ENCODE assay signal across 32 cellular contexts in the genomic region with DNA sequence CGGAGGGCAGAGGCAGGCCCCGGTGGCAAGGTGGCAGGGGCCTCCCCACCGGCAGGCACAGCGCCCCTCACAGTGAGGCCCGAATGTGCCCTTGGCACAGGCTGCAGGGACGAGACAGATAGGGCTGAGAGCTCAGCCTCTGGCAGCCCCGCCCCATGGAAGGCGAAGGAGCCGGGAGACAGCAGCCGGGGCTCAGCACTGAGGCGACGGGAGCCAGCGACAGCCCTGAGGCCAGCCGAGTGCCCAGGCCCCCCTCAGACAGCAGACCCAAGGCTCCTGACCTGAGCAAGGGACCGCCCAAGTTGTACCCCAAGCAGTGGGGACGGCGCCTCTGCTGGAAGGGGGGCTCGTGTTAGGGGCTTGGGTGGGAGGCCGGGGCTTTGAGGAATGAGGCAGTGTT. TPM values are rescaled to one million over a fixed set of nuclear protein-coding genes. Genes with fewer than 3 reads are reported as not detected.
"Had no signal": no experiment of that assay in that cellular context is flagged by ENCODE, and none has a peak within 500 bp of the region (broad histone marks: within the 10 kb centered on the region; RNA-seq: fewer than 3 reads in every experiment).

No MANE protein-coding gene starts in this region.

- H3K36me3 Mint-ChIP-seq: activated CD4-positive, alpha-beta memory T cell treated with anti-CD3 and anti-CD28 coated beads for 36 hours; activated CD8-positive, alpha-beta memory T cell treated with anti-CD3 and anti-CD28 coated beads, Interleukin-2, amount 10 ng/mL, durations not matched to agents 7 days and 5 days; activated naive CD4-positive, alpha-beta T cell treated with anti-CD3 and anti-CD28 coated beads, Interleukin-2, amount 50 U/mL, for 24 hours; activated naive CD8-positive, alpha-beta T cell treated with anti-CD3 and anti-CD28 coated beads for 36 hours had no signal

- H3K36me3 ChIP-seq: adrenal gland, colonic mucosa had no signal

- H3K27ac Mint-ChIP-seq: activated CD4-positive, alpha-beta memory T cell treated with anti-CD3 and anti-CD28 coated beads for 36 hours; activated CD4-positive, alpha-beta T cell treated with anti-CD3 and anti-CD28 coated beads for 36 hours; activated CD4-positive, alpha-beta T cell treated with anti-CD3 and anti-CD28 coated beads, Interleukin-2, amount 10 ng/mL, durations not matched to agents 24 days and 14 days; activated CD8-positive, alpha-beta memory T cell treated with anti-CD3 and anti-CD28 coated beads, Interleukin-2, amount 10 ng/mL, durations not matched to agents 7 days and 5 days; activated CD8-positive, alpha-beta T cell treated with anti-CD3 and anti-CD28 coated beads, Interleukin-2, amount 10 ng/mL, durations not matched to agents 7 days and 5 days; activated naive CD4-positive, alpha-beta T cell treated with anti-CD3 and anti-CD28 coated beads for 36 hours; activated naive CD4-positive, alpha-beta T cell treated with anti-CD3 and anti-CD28 coated beads, Interleukin-2, amount 50 U/mL, for 24 hours; activated naive CD8-positive, alpha-beta T cell treated with anti-CD3 and anti-CD28 coated beads for 36 hours; activated naive CD8-positive, alpha-beta T cell treated with anti-CD3 and anti-CD28 coated beads, Interleukin-2, amount 50 U/mL, for 24 hours; activated T-helper 1 cell treated with anti-CD3 and anti-CD28 coated beads, Interleukin-12 subunit alpha, Interleukin-12 subunit beta, Interleukin-2, Interleukin-4 antibody, amounts not matched to agents 30 ng/mL and 10 ng/mL and 1 ng/mL, durations not matched to agents 14 hours and 24 hours and 36 hours; activated T-helper 2 cell treated with anti-CD3 and anti-CD28 coated beads, Interferon-gamma antibody, Interleukin-2, Interleukin-4, amounts not matched to agents 10 μg/mL and 5 μg/mL and 100 μg/mL, durations not matched to agents 14 hours and 24 hours and 36 hours; endodermal cell; T-helper 17 cell; T-helper 2 cell treated with Interferon-gamma antibody and Interleukin-4, amounts not matched to agents 5 μg/mL and 100 μg/mL, for 36 hours had no signal

- H3K4me3 ChIP-seq: adrenal gland, body of pancreas, colonic mucosa had no signal

- H3K27me3 ChIP-seq: adrenal gland, body of pancreas, colonic mucosa had no signal

- H3K9me3 Mint-ChIP-seq: activated CD4-positive, alpha-beta memory T cell treated with anti-CD3 and anti-CD28 coated beads for 36 hours; activated CD4-positive, alpha-beta T cell treated with anti-CD3 and anti-CD28 coated beads, Interleukin-2, amount 10 ng/mL, durations not matched to agents 24 days and 14 days; activated naive CD4-positive, alpha-beta T cell treated with anti-CD3 and anti-CD28 coated beads for 36 hours; activated naive CD4-positive, alpha-beta T cell treated with anti-CD3 and anti-CD28 coated beads, Interleukin-2, amount 50 U/mL, for 24 hours; activated naive CD8-positive, alpha-beta T cell treated with anti-CD3 and anti-CD28 coated beads for 36 hours; activated naive CD8-positive, alpha-beta T cell treated with anti-CD3 and anti-CD28 coated beads, Interleukin-2, amount 50 U/mL, for 24 hours; activated T-helper 1 cell treated with anti-CD3 and anti-CD28 coated beads, Interleukin-12 subunit alpha, Interleukin-12 subunit beta, Interleukin-2, Interleukin-4 antibody, amounts not matched to agents 30 ng/mL and 10 ng/mL and 1 ng/mL, durations not matched to agents 14 hours and 24 hours and 36 hours; activated T-helper 2 cell treated with anti-CD3 and anti-CD28 coated beads, Interferon-gamma antibody, Interleukin-2, Interleukin-4, amounts not matched to agents 10 μg/mL and 5 μg/mL and 100 μg/mL, durations not matched to agents 14 hours and 24 hours and 36 hours; endodermal cell; T-helper 2 cell treated with Interferon-gamma antibody and Interleukin-4, amounts not matched to agents 5 μg/mL and 100 μg/mL, for 36 hours had no signal

- H3K4me1 Mint-ChIP-seq: activated CD4-positive, alpha-beta T cell treated with anti-CD3 and anti-CD28 coated beads for 36 hours; activated CD4-positive, alpha-beta T cell treated with anti-CD3 and anti-CD28 coated beads, Interleukin-2, amount 10 ng/mL, durations not matched to agents 24 days and 14 days; activated CD8-positive, alpha-beta memory T cell treated with anti-CD3 and anti-CD28 coated beads, Interleukin-2, amount 10 ng/mL, durations not matched to agents 7 days and 5 days; activated naive CD4-positive, alpha-beta T cell treated with anti-CD3 and anti-CD28 coated beads, Interleukin-2, amount 50 U/mL, for 24 hours; activated naive CD8-positive, alpha-beta T cell treated with anti-CD3 and anti-CD28 coated beads for 36 hours; activated naive CD8-positive, alpha-beta T cell treated with anti-CD3 and anti-CD28 coated beads, Interleukin-2, amount 50 U/mL, for 24 hours; endodermal cell; T-helper 17 cell had no signal

- H3K9me3 ChIP-seq: adrenal gland, body of pancreas, colonic mucosa had no signal

- H3K4me3 Mint-ChIP-seq: activated CD4-positive, alpha-beta memory T cell treated with anti-CD3 and anti-CD28 coated beads for 36 hours; activated CD4-positive, alpha-beta T cell treated with anti-CD3 and anti-CD28 coated beads for 36 hours; activated CD4-positive, alpha-beta T cell treated with anti-CD3 and anti-CD28 coated beads, Interleukin-2, amount 10 ng/mL, durations not matched to agents 24 days and 14 days; activated CD8-positive, alpha-beta memory T cell treated with anti-CD3 and anti-CD28 coated beads, Interleukin-2, amount 10 ng/mL, durations not matched to agents 7 days and 5 days; activated CD8-positive, alpha-beta T cell treated with anti-CD3 and anti-CD28 coated beads, Interleukin-2, amount 10 ng/mL, durations not matched to agents 7 days and 5 days; activated naive CD4-positive, alpha-beta T cell treated with anti-CD3 and anti-CD28 coated beads for 36 hours; activated naive CD4-positive, alpha-beta T cell treated with anti-CD3 and anti-CD28 coated beads, Interleukin-2, amount 50 U/mL, for 24 hours; activated naive CD8-positive, alpha-beta T cell treated with anti-CD3 and anti-CD28 coated beads for 36 hours; activated naive CD8-positive, alpha-beta T cell treated with anti-CD3 and anti-CD28 coated beads, Interleukin-2, amount 50 U/mL, for 24 hours; activated T-helper 1 cell treated with anti-CD3 and anti-CD28 coated beads, Interleukin-12 subunit alpha, Interleukin-12 subunit beta, Interleukin-2, Interleukin-4 antibody, amounts not matched to agents 30 ng/mL and 10 ng/mL and 1 ng/mL, durations not matched to agents 14 hours and 24 hours and 36 hours; endodermal cell; T-helper 17 cell; T-helper 2 cell treated with Interferon-gamma antibody and Interleukin-4, amounts not matched to agents 5 μg/mL and 100 μg/mL, for 36 hours had no signal

- DNase-seq: activated CD4-positive, alpha-beta memory T cell treated with anti-CD3 and anti-CD28 coated beads for 36 hours; activated CD4-positive, alpha-beta T cell treated with anti-CD3 and anti-CD28 coated beads for 36 hours; activated CD4-positive, alpha-beta T cell treated with anti-CD3 and anti-CD28 coated beads, Interleukin-2, amount 10 ng/mL, durations not matched to agents 24 days and 14 days; activated CD4-positive, CD25-positive, alpha-beta regulatory T cell; activated CD4-positive, CD25-positive, alpha-beta regulatory T cell treated with anti-CD3 and anti-CD28 coated beads, Interleukin-2, amount 50 U/mL, for 72 hours; activated CD8-positive, alpha-beta memory T cell treated with anti-CD3 and anti-CD28 coated beads, Interleukin-2, amount 10 ng/mL, durations not matched to agents 7 days and 5 days; activated CD8-positive, alpha-beta memory T cell treated with anti-CD3 and anti-CD28 coated beads, Interleukin-2, amount 50 U/mL, for 4 hours; activated CD8-positive, alpha-beta T cell treated with anti-CD3 and anti-CD28 coated beads, Interleukin-2, amount 10 ng/mL, durations not matched to agents 7 days and 5 days; activated effector memory CD4-positive, alpha-beta T cell treated with anti-CD3 and anti-CD28 coated beads, Interleukin-2, amount 50 U/mL, for 16 hours; activated naive CD4-positive, alpha-beta T cell treated with anti-CD3 and anti-CD28 coated beads for 36 hours; activated naive CD8-positive, alpha-beta T cell treated with anti-CD3 and anti-CD28 coated beads for 36 hours; activated naive CD8-positive, alpha-beta T cell treated with anti-CD3 and anti-CD28 coated beads, Interleukin-2, amount 50 U/mL, for 24 hours; activated T-cell treated with anti-CD3 and anti-CD28 coated beads, Interleukin-2, amount 50 U/mL, for 1 hour; activated T-cell treated with anti-CD3 and anti-CD28 coated beads, Interleukin-2, amount 50 U/mL, for 48 hours; adrenal gland; amygdala; aorta; body of pancreas; caudate nucleus; cerebellar nuclear complex; colonic mucosa; effector memory CD4-positive, alpha-beta T cell; endodermal cell; foreskin fibroblast; head of caudate nucleus; T-helper 17 cell; T1000 had no signal

- H3K4me1 ChIP-seq: adrenal gland, body of pancreas, colonic mucosa had no signal

- H3K27me3 Mint-ChIP-seq: activated CD4-positive, alpha-beta memory T cell treated with anti-CD3 and anti-CD28 coated beads for 36 hours; activated CD4-positive, alpha-beta T cell treated with anti-CD3 and anti-CD28 coated beads for 36 hours; activated CD4-positive, alpha-beta T cell treated with anti-CD3 and anti-CD28 coated beads, Interleukin-2, amount 10 ng/mL, durations not matched to agents 24 days and 14 days; activated CD8-positive, alpha-beta memory T cell treated with anti-CD3 and anti-CD28 coated beads, Interleukin-2, amount 10 ng/mL, durations not matched to agents 7 days and 5 days; activated naive CD4-positive, alpha-beta T cell treated with anti-CD3 and anti-CD28 coated beads, Interleukin-2, amount 50 U/mL, for 24 hours; activated naive CD8-positive, alpha-beta T cell treated with anti-CD3 and anti-CD28 coated beads for 36 hours; activated naive CD8-positive, alpha-beta T cell treated with anti-CD3 and anti-CD28 coated beads, Interleukin-2, amount 50 U/mL, for 24 hours; T-helper 17 cell had no signal

- H3K27ac ChIP-seq: adrenal gland, body of pancreas, colonic mucosa had no signal

RNA-seq across cellular contexts. Expression of a gene that starts 43.1 kb away (rescaled TPM):
- total RNA-seq: activated CD4-positive, alpha-beta T cell treated with anti-CD3 and anti-CD28 coated beads for 36 hours; activated CD4-positive, alpha-beta T cell treated with anti-CD3 and anti-CD28 coated beads, Interleukin-2, amount 10 ng/mL, durations not matched to agents 24 days and 14 days; activated CD8-positive, alpha-beta memory T cell treated with anti-CD3 and anti-CD28 coated beads, Interleukin-2, amount 10 ng/mL, durations not matched to agents 7 days and 5 days; activated CD8-positive, alpha-beta T cell treated with anti-CD3 and anti-CD28 coated beads, Interleukin-2, amount 10 ng/mL, durations not matched to agents 7 days and 5 days; activated T-helper 1 cell treated with anti-CD3 and anti-CD28 coated beads, Interleukin-12 subunit alpha, Interleukin-12 subunit beta, Interleukin-2, Interleukin-4 antibody, amounts not matched to agents 30 ng/mL and 10 ng/mL and 1 ng/mL, durations not matched to agents 14 hours and 24 hours and 36 hours; activated T-helper 2 cell treated with anti-CD3 and anti-CD28 coated beads, Interferon-gamma antibody, Interleukin-2, Interleukin-4, amounts not matched to agents 10 μg/mL and 5 μg/mL and 100 μg/mL, durations not matched to agents 14 hours and 24 hours and 36 hours; frontal cortex had no signal
